Comparison of ENCODE assay signal across 29 cellular contexts in the genomic region with DNA sequence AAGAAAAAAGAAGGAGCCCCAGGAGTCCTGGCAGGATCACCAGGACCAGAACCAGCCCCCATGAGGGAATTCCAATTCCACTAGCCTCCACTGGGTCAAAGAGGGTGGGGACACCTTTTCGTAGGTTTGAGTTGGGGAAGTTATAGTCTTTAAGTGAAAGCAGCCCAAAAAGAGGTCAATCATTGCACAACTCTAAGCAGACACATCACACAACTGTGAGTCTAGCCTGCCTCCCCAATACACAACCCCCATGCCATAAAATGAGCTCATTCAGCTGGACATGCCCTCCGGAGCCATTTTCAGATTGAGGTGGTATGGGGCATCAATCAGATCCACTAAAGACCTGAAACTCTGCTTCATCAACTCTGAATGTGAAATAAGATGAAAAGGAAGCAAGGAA.
DNase-seq lines count a peak whose midpoint lies in the region; TF ChIP-seq lines count a peak whose summit lies in the region.
"Had no signal": no experiment of that assay in that cellular context is flagged by ENCODE, and none has a peak within 500 bp of the region (broad histone marks: within the 10 kb centered on the region; RNA-seq: fewer than 3 reads in every experiment).

No MANE protein-coding gene starts in this region.

- CTCF ChIA-PET in A673 (lab: Charles Lee) (no interaction called here), Caco-2 (lab: Charles Lee) (no interaction called here)

- POLR2A ChIA-PET in A673 (lab: Charles Lee; ENCODE audit: low non-redundant PET) (no interaction called here), Caco-2 (lab: Charles Lee) (no interaction called here)

- no peak overlapping the region for H3K27ac Mint-ChIP-seq in Caco-2 (ENCODE audit: unreplicated experiment)
- H3K27ac Mint-ChIP-seq: B cell; CD14-positive monocyte; CD4-positive, alpha-beta memory T cell; CD4-positive, alpha-beta T cell; CD4-positive, CD25-positive, alpha-beta regulatory T cell; CD8-positive, alpha-beta memory T cell; CD8-positive, alpha-beta T cell had no signal

- H3K9ac ChIP-seq in BLaER1: no peak overlapping the region
- H3K9ac ChIP-seq in BLaER1 treated with 17β-estradiol and CSF1 and Interleukin-3, amounts not matched to agents 10 nM and 100 nM: no peak overlapping the region

- no peak overlapping the region for H3K4me3 ChIP-seq in BLaER1
- no peak overlapping the region for H3K4me3 ChIP-seq in BLaER1 treated with 17β-estradiol and CSF1 and Interleukin-3, amounts not matched to agents 10 nM and 100 nM
- H3K4me3 ChIP-seq in A673 (ENCODE audit: low read depth, low read length, poor library complexity, severe bottlenecking): no peak overlapping the region
- H3K4me3 ChIP-seq in Caco-2 (ENCODE audit: low read depth, low read length): no peak overlapping the region
- H3K4me3 ChIP-seq: A549 had no signal

- H3K9me3 ChIP-seq in BLaER1 (no peaks in the 10 kb centered on the region), A673 (ENCODE audit: low read depth, low read length, poor library complexity, severe bottlenecking) (no peaks in the 10 kb centered on the region), Caco-2 (no peaks in the 10 kb centered on the region)
- H3K9me3 ChIP-seq in BLaER1 treated with 17β-estradiol and CSF1 and Interleukin-3, amounts not matched to agents 10 nM and 100 nM (replicated peaks in 1 of 11): peaks cover 0 to 10% (median under 1%) of the 10 kb centered on the region in 11 experiments; a peak in 7 of 22 replicates
- H3K9me3 ChIP-seq: A549, BE2C had no signal

- no peaks in the 10 kb centered on the region for H4K20me1 ChIP-seq in BLaER1
- H4K20me1 ChIP-seq in BLaER1 treated with 17β-estradiol and CSF1 and Interleukin-3, amounts not matched to agents 10 nM and 100 nM: no peaks in the 10 kb centered on the region; a peak in 1 of 22 replicates

- no peaks in the 10 kb centered on the region for H3K9me3 Mint-ChIP-seq in Caco-2 (ENCODE audit: unreplicated experiment)
- H3K9me3 Mint-ChIP-seq: CD4-positive, alpha-beta T cell; CD4-positive, CD25-positive, alpha-beta regulatory T cell; CD8-positive, alpha-beta memory T cell; CD8-positive, alpha-beta T cell had no signal

- H3K27me3 Mint-ChIP-seq in Caco-2 (ENCODE audit: insufficient read depth, unreplicated experiment): peaks cover 4% of the 10 kb centered on the region

- H3K4me2 ChIP-seq in BLaER1: peak overlapping the region; percentile 86
- H3K4me2 ChIP-seq in BLaER1 treated with 17β-estradiol and CSF1 and Interleukin-3, amounts not matched to agents 10 nM and 100 nM: peak overlapping the region in 9 of 11 experiments; percentile 50 to 97 (median 85); a peak in 18 of 22 replicates
- H3K4me2 ChIP-seq: A549 had no signal

- no peak overlapping the region for H3K4me3 Mint-ChIP-seq in Caco-2 (ENCODE audit: unreplicated experiment)
- H3K4me3 Mint-ChIP-seq: B cell; CD14-positive monocyte; CD4-positive, alpha-beta memory T cell; CD4-positive, alpha-beta T cell; CD4-positive, CD25-positive, alpha-beta regulatory T cell; CD8-positive, alpha-beta memory T cell; CD8-positive, alpha-beta T cell had no signal

- intact Hi-C loops in A673 (cut with micrococcal nuclease; ENCODE audit: unreplicated experiment): no loop called here
- intact Hi-C loops in Caco-2 (cut with micrococcal nuclease; ENCODE audit: unreplicated experiment): no loop called here

- H3K27me3 ChIP-seq in BLaER1 (no peaks in the 10 kb centered on the region), A673 (replicated peaks; ENCODE audit: insufficient read depth, low read depth, low read length, poor library complexity) (peaks cover 5% of the 10 kb centered on the region), Caco-2 (replicated peaks; ENCODE audit: control insufficient read depth, insufficient read depth, low read length) (no peaks in the 10 kb centered on the region)
- peaks cover 0 to 11% (median 0%) of the 10 kb centered on the region in 11 experiments; a peak in 4 of 22 replicates for H3K27me3 ChIP-seq in BLaER1 treated with 17β-estradiol and CSF1 and Interleukin-3, amounts not matched to agents 10 nM and 100 nM
- H3K27me3 ChIP-seq: BE2C had no signal

- H3K4me1 ChIP-seq in BLaER1 (peaks cover 75% of the 10 kb centered on the region), A673 (ENCODE audit: insufficient read depth, low read length, poor library complexity, severe bottlenecking) (no peaks in the 10 kb centered on the region), Caco-2 (no peaks in the 10 kb centered on the region)
- H3K4me1 ChIP-seq in BLaER1 treated with 17β-estradiol and CSF1 and Interleukin-3, amounts not matched to agents 10 nM and 100 nM: peaks cover 35 to 73% (median 66%) of the 10 kb centered on the region in 10 experiments
- H3K4me1 ChIP-seq: A549, BE2C had no signal

- no peaks in the 10 kb centered on the region for H3K4me1 Mint-ChIP-seq in Caco-2 (ENCODE audit: low read depth, unreplicated experiment)
- H3K4me1 Mint-ChIP-seq: B cell; CD14-positive monocyte; CD4-positive, alpha-beta memory T cell; CD4-positive, CD25-positive, alpha-beta regulatory T cell; CD8-positive, alpha-beta memory T cell had no signal

- H3K36me3 ChIP-seq in BLaER1 (no peaks in the 10 kb centered on the region), A673 (ENCODE audit: insufficient read depth, low read length, poor library complexity, severe bottlenecking) (no peaks in the 10 kb centered on the region), Caco-2 (ENCODE audit: control insufficient read depth, insufficient read depth, low read length) (no peaks in the 10 kb centered on the region)
- H3K36me3 ChIP-seq in BLaER1 treated with 17β-estradiol and CSF1 and Interleukin-3, amounts not matched to agents 10 nM and 100 nM: no peaks in the 10 kb centered on the region
- H3K36me3 ChIP-seq: BE2C had no signal

- BruUV-seq in A673 (replicated peaks; lab: Mats Ljungman, UMichigan) (no TSS peak), Caco-2 (replicated peaks; lab: Mats Ljungman, UMichigan) (no TSS peak)

- H3K27ac ChIP-seq in BLaER1: no peak overlapping the region
- peak overlapping the region in 1 of 11 experiments; percentile 19; a peak in 1 of 22 replicates for H3K27ac ChIP-seq in BLaER1 treated with 17β-estradiol and CSF1 and Interleukin-3, amounts not matched to agents 10 nM and 100 nM
- H3K27ac ChIP-seq in A673 (ENCODE audit: low read depth, low read length, poor library complexity, severe bottlenecking): no peak overlapping the region
- H3K27ac ChIP-seq: 22Rv1, A549, C4-2B had no signal

- DNase-seq in MV-4-11 (lab: John Stamatoyannopoulos, UW) (peak; percentile 58), A673 (ENCODE audit: low spot score) (no peak), Caco-2 (no peak)
- no peak for DNase-seq in stimulated activated CD8-positive, alpha-beta memory T cell treated with anti-CD3 and anti-CD28 coated beads, Interleukin-4, amount 100 ng/mL, for 48 hours
- DNase-seq: 8988T; ACHN; AML-193; BE2C; C1 segment of cervical spinal cord; Calu3; CD4-positive, alpha-beta memory T cell; CD4-positive, alpha-beta T cell; CD4-positive, CD25-positive, alpha-beta regulatory T cell; CD8-positive, alpha-beta memory T cell; CD8-positive, alpha-beta T cell; DMS 273 treated with DMSO at 0.1 percent for 48 hours; DMS153; DMS79; DMS79 treated with DMSO at 0.1 percent for 48 hours; DND-41; EL; GDM1 had no signal

- H3K36me3 Mint-ChIP-seq in Caco-2 (ENCODE audit: insufficient read depth, unreplicated experiment): no peaks in the 10 kb centered on the region
- H3K36me3 Mint-ChIP-seq: CD14-positive monocyte; CD4-positive, alpha-beta memory T cell; CD4-positive, CD25-positive, alpha-beta regulatory T cell; CD8-positive, alpha-beta memory T cell; CD8-positive, alpha-beta T cell had no signal

- no peak for TF ChIP-seq CTCF in A673 (conservative IDR thresholded peaks at IDR 0.05; ENCODE audit: low read depth, low read length)
- TF ChIP-seq CTCF in Caco-2 (IDR thresholded peaks at IDR 0.05; ENCODE audit: insufficient read depth in 1 of 2, low read depth in 1 of 2, low read length in 1 of 2, severe bottlenecking in 1 of 2, unreplicated experiment in 1 of 2): no peak
